ENCODE assay signal across 1 cellular context in the genomic region with DNA sequence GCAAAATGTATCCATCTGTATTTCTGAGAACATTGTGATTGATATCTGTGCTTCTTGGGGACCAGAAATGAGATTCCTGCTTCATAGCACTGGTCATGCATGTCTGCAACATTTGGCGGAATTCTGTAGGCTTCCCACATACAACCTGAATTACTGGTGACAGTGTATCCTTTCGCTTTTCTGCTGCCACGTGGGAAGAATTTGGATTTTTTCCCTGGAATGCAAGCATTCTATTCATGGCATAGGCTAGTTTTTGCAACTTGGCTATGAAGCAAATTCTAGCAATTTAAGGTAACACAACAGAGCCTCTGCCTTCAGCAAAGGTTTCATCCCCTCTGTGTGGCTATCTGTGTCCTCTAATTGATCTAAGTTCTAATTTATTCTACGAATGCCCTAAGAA.
TF ChIP-seq lines count a peak whose summit lies in the region.

No MANE protein-coding gene starts in this region.

TF ChIP-seq in GM23338, 12 proteins besides CTCF, POLR2A, EP300 and RAD21 (continued from another document):
- TF ChIP-seq, protein P1, sequence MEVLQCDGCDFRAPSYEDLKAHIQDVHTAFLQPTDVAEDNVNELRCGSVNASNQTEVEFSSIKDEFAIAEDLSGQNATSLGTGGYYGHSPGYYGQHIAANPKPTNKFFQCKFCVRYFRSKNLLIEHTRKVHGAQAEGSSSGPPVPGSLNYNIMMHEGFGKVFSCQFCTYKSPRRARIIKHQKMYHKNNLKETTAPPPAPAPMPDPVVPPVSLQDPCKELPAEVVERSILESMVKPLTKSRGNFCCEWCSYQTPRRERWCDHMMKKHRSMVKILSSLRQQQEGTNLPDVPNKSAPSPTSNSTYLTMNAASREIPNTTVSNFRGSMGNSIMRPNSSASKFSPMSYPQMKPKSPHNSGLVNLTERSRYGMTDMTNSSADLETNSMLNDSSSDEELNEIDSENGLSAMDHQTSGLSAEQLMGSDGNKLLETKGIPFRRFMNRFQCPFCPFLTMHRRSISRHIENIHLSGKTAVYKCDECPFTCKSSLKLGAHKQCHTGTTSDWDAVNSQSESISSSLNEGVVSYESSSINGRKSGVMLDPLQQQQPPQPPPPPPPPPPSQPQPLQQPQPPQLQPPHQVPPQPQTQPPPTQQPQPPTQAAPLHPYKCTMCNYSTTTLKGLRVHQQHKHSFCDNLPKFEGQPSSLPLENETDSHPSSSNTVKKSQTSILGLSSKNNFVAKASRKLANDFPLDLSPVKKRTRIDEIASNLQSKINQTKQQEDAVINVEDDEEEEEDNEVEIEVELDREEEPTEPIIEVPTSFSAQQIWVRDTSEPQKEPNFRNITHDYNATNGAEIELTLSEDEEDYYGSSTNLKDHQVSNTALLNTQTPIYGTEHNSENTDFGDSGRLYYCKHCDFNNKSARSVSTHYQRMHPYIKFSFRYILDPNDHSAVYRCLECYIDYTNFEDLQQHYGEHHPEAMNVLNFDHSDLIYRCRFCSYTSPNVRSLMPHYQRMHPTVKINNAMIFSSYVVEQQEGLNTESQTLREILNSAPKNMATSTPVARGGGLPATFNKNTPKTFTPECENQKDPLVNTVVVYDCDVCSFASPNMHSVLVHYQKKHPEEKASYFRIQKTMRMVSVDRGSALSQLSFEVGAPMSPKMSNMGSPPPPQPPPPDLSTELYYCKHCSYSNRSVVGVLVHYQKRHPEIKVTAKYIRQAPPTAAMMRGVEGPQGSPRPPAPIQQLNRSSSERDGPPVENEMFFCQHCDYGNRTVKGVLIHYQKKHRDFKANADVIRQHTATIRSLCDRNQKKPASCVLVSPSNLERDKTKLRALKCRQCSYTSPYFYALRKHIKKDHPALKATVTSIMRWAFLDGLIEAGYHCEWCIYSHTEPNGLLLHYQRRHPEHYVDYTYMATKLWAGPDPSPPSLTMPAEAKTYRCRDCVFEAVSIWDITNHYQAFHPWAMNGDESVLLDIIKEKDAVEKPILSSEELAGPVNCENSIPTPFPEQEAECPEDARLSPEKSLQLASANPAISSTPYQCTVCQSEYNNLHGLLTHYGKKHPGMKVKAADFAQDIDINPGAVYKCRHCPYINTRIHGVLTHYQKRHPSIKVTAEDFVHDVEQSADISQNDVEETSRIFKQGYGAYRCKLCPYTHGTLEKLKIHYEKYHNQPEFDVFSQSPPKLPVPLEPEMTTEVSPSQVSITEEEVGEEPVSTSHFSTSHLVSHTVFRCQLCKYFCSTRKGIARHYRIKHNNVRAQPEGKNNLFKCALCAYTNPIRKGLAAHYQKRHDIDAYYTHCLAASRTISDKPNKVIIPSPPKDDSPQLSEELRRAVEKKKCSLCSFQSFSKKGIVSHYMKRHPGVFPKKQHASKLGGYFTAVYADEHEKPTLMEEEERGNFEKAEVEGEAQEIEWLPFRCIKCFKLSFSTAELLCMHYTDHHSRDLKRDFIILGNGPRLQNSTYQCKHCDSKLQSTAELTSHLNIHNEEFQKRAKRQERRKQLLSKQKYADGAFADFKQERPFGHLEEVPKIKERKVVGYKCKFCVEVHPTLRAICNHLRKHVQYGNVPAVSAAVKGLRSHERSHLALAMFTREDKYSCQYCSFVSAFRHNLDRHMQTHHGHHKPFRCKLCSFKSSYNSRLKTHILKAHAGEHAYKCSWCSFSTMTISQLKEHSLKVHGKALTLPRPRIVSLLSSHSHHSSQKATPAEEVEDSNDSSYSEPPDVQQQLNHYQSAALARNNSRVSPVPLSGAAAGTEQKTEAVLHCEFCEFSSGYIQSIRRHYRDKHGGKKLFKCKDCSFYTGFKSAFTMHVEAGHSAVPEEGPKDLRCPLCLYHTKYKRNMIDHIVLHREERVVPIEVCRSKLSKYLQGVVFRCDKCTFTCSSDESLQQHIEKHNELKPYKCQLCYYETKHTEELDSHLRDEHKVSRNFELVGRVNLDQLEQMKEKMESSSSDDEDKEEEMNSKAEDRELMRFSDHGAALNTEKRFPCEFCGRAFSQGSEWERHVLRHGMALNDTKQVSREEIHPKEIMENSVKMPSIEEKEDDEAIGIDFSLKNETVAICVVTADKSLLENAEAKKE (CRISPR knock-in tag; IDR thresholded peaks at IDR 0.05), result no peak
- TF ChIP-seq EZH2phosphoT487 (IDR thresholded peaks at IDR 0.05; ENCODE audit: unreplicated experiment), result no peak
- TF ChIP-seq, protein P2, sequence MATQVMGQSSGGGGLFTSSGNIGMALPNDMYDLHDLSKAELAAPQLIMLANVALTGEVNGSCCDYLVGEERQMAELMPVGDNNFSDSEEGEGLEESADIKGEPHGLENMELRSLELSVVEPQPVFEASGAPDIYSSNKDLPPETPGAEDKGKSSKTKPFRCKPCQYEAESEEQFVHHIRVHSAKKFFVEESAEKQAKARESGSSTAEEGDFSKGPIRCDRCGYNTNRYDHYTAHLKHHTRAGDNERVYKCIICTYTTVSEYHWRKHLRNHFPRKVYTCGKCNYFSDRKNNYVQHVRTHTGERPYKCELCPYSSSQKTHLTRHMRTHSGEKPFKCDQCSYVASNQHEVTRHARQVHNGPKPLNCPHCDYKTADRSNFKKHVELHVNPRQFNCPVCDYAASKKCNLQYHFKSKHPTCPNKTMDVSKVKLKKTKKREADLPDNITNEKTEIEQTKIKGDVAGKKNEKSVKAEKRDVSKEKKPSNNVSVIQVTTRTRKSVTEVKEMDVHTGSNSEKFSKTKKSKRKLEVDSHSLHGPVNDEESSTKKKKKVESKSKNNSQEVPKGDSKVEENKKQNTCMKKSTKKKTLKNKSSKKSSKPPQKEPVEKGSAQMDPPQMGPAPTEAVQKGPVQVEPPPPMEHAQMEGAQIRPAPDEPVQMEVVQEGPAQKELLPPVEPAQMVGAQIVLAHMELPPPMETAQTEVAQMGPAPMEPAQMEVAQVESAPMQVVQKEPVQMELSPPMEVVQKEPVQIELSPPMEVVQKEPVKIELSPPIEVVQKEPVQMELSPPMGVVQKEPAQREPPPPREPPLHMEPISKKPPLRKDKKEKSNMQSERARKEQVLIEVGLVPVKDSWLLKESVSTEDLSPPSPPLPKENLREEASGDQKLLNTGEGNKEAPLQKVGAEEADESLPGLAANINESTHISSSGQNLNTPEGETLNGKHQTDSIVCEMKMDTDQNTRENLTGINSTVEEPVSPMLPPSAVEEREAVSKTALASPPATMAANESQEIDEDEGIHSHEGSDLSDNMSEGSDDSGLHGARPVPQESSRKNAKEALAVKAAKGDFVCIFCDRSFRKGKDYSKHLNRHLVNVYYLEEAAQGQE (IDR thresholded peaks at IDR 0.05; ENCODE audit: unreplicated experiment), result no peak
- no peak for TF ChIP-seq STAT1 (IDR thresholded peaks at IDR 0.05; ENCODE audit: unreplicated experiment)
- TF ChIP-seq NANOG (IDR thresholded peaks at IDR 0.05; ENCODE audit: borderline replicate concordance), result no peak
- no peak for TF ChIP-seq ZNF331 (CRISPR knock-in tag; IDR thresholded peaks at IDR 0.05; ENCODE audit: low read depth)
- no peak for TF ChIP-seq CREB1 (CRISPR knock-in tag; IDR thresholded peaks at IDR 0.05; ENCODE audit: low read depth)
- TF ChIP-seq, protein P3, sequence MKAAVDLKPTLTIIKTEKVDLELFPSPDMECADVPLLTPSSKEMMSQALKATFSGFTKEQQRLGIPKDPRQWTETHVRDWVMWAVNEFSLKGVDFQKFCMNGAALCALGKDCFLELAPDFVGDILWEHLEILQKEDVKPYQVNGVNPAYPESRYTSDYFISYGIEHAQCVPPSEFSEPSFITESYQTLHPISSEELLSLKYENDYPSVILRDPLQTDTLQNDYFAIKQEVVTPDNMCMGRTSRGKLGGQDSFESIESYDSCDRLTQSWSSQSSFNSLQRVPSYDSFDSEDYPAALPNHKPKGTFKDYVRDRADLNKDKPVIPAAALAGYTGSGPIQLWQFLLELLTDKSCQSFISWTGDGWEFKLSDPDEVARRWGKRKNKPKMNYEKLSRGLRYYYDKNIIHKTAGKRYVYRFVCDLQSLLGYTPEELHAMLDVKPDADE (IDR thresholded peaks at IDR 0.05), result no peak
